7 cellular contexts compared by ENCODE assay signal in genomic region chr11:8813658-8814057, GRCh38.
DNase-seq lines count a peak whose midpoint lies in the region; ATAC-seq and TF ChIP-seq lines count a peak whose summit lies in the region.

No MANE protein-coding gene starts in this region.

- peak; percentile 28 for DNase-seq in NCI-H2196 treated with DMSO at 0.1 percent for 48 hours (lab: John Stamatoyannopoulos, UW; ENCODE audit: unreplicated experiment)
- DNase-seq in activated CD4-positive, alpha-beta T cell treated with anti-CD3 and anti-CD28 coated beads for 1 hour = peak; percentile 11
- peak; percentile 2 to 34 (median 5) for DNase-seq in effector memory CD8-positive, alpha-beta T cell
- peak; percentile 14 to 30 for DNase-seq in memory B cell (ENCODE audit: low spot score in 2 of 2)
- DNase-seq in stimulated activated CD8-positive, alpha-beta memory T cell treated with anti-CD3 and anti-CD28 coated beads, Interleukin-15, amount 100 ng/mL, for 1 hour (ENCODE audit: low read depth) = peak; percentile 8

- H3K4me1 Mint-ChIP-seq in effector memory CD8-positive, alpha-beta T cell (ENCODE audit: low read depth in 2 of 2) = peaks cover 5% of the 10 kb centered on the region in 2 donors
- H3K4me1 Mint-ChIP-seq in memory B cell = peaks cover 5% of the 10 kb centered on the region

- TF ChIP-seq CTCF in GM12874 (IDR thresholded peaks at IDR 0.05; ENCODE audit: insufficient read depth, low read depth, low read length) = peak; percentile 86

- peak; percentile 74 for ATAC-seq in HG02938 (IDR thresholded peaks at IDR 0.05; ENCODE audit: unreplicated experiment)
- peak; percentile 37 for ATAC-seq in effector memory CD8-positive, alpha-beta T cell (replicated peaks)
- peak; percentile 63 for ATAC-seq in memory B cell (ENCODE audit: low read depth)

- no peak overlapping the region for H3K4me3 Mint-ChIP-seq in effector memory CD8-positive, alpha-beta T cell
- no peak overlapping the region for H3K4me3 Mint-ChIP-seq in memory B cell

- no peaks in the 10 kb centered on the region for H3K36me3 Mint-ChIP-seq in effector memory CD8-positive, alpha-beta T cell (ENCODE audit: insufficient read depth)
- no peaks in the 10 kb centered on the region for H3K36me3 Mint-ChIP-seq in memory B cell

- no peak overlapping the region for H3K27ac Mint-ChIP-seq in effector memory CD8-positive, alpha-beta T cell
- H3K27ac Mint-ChIP-seq in memory B cell = no peak overlapping the region

- H3K27me3 Mint-ChIP-seq in effector memory CD8-positive, alpha-beta T cell = peaks cover 15 to 22% of the 10 kb centered on the region in 2 donors
- H3K27me3 Mint-ChIP-seq in memory B cell = peaks cover 6% of the 10 kb centered on the region

- no peaks in the 10 kb centered on the region for H3K9me3 Mint-ChIP-seq in effector memory CD8-positive, alpha-beta T cell
- H3K9me3 Mint-ChIP-seq in memory B cell = no peaks in the 10 kb centered on the region

Comparison
In these comparisons a context has a peak if more than half of its experiments do, and no peak if none do; other contexts are left out.
1. Peak in every context shown above with its lines: DNase-seq and ATAC-seq.